ENCODE assay signal across 22 cellular contexts in genomic region chr3:159178209-159178897, GRCh38.
"Had no signal": no experiment of that assay in that cellular context is flagged by ENCODE, and none has a peak within 500 bp of the region (broad histone marks: within the 10 kb centered on the region; RNA-seq: fewer than 3 reads in every experiment).

No MANE protein-coding gene starts in this region.

- DNase-seq: Kasumi-1, MM.1S, NCI-H1092 treated with DMSO at 0.1 percent for 48 hours, NCI-H1436, NCI-H187, NCI-H2029, NCI-H2081 treated with DMSO at 0.1 percent for 48 hours, NCI-H2171, NCI-H226, NCI-H446, NCI-H510A, NCI-H524 treated with DMSO at 0.1 percent for 48 hours, NCI-H774, Right ventricle myocardium superior, RPMI8226, SIG-M5 had no signal

- H3K27ac ChIP-seq: KMS-11, SJSA1, SK-N-MC had no signal

- H3K4me1 ChIP-seq: SJSA1 had no signal

- FAIRE-seq: HTR-8/SVneo, K562, RCC 7860 had no signal

- H3K4me2 ChIP-seq: KMS-11 had no signal

- H3K36me3 ChIP-seq: SJSA1 had no signal

- H3K9me3 ChIP-seq: SJSA1 had no signal

- H3K27me3 ChIP-seq: SJSA1 had no signal

- H3K9ac ChIP-seq: KMS-11 had no signal

- H3K4me3 ChIP-seq: K562, SJSA1, SK-N-MC had no signal
